Comparison of ENCODE assay signal across 9 cellular contexts in genomic region chr6:6688283-6688682, GRCh38.
DNase-seq lines count a peak whose midpoint lies in the region; TF ChIP-seq lines count a peak whose summit lies in the region.
"Had no signal": no experiment of that assay in that cellular context is flagged by ENCODE, and none has a peak within 500 bp of the region (broad histone marks: within the 10 kb centered on the region; RNA-seq: fewer than 3 reads in every experiment).

No MANE protein-coding gene starts in this region.

- dilution Hi-C loops in mammary epithelial cell (cut with HindIII; ENCODE audit: low sequenced_read_pairs), result no loop called here

- H3K27ac ChIP-seq in mammary epithelial cell (ENCODE audit: insufficient read depth, low read depth, low read length), result no peak overlapping the region

- WGBS in mammary epithelial cell (ENCODE audit: low coverage, missing lambda C conversion rate), result 100% methylated on average over 1 of the region's 1 CpG

- H3K4me1 Mint-ChIP-seq in nephron, result peaks cover 50% of the 10 kb centered on the region

- no peaks in the 10 kb centered on the region for H3K36me3 ChIP-seq in mammary epithelial cell (ENCODE audit: insufficient read depth, low read length)

- peak overlapping the region in 1 of 3 experiments; percentile 24 for H3K4me3 Mint-ChIP-seq in nephron

- peaks cover 6% of the 10 kb centered on the region for H3K9me3 ChIP-seq in mammary epithelial cell (replicated peaks; ENCODE audit: insufficient read depth, low read length)

- peak overlapping the region; percentile 13 for H2AFZ ChIP-seq in mammary epithelial cell (ENCODE audit: low read depth, low read length)

- H3K27me3 Mint-ChIP-seq in nephron (ENCODE audit: low read depth), result peaks cover 23% of the 10 kb centered on the region

- H3K9ac ChIP-seq in mammary epithelial cell (ENCODE audit: insufficient read depth, low read length), result no peak overlapping the region

- peaks cover 6% of the 10 kb centered on the region for H3K9me3 Mint-ChIP-seq in nephron

- H3K36me3 Mint-ChIP-seq in nephron (ENCODE audit: low read depth), result peaks cover 3% of the 10 kb centered on the region

- H3K4me1 ChIP-seq in mammary epithelial cell (ENCODE audit: insufficient read depth, low read length), result peaks cover 40% of the 10 kb centered on the region

- H3K79me2 ChIP-seq in mammary epithelial cell (ENCODE audit: insufficient read depth, low read length), result no peaks in the 10 kb centered on the region

- H3K4me3 ChIP-seq in mammary epithelial cell (replicated peaks in 1 of 3; ENCODE audit: insufficient read depth in 1 of 3, low read depth in 2 of 3, low read length in 3 of 3), result no peak overlapping the region

- no peaks in the 10 kb centered on the region for H4K20me1 ChIP-seq in mammary epithelial cell (ENCODE audit: insufficient read depth, low read length)

- BruUV-seq in mammary epithelial cell (replicated peaks; lab: Mats Ljungman, UMichigan), result no TSS peak

- CTCF ChIA-PET in mammary epithelial cell (lab: Charles Lee; ENCODE audit: low non-redundant PET), result no interaction called here

- in situ Hi-C loops in GM13977 (cut with MboI; ENCODE audit: low pct_unique_long_range_greater_than_20kb, low sequenced_read_pairs, unreplicated experiment), result loop anchor here (25.0 kb wide), 1 partner anchor 549 kb away; no protein-coding TSS in a partner anchor
- in situ Hi-C loops in mammary epithelial cell (cut with MboI; ENCODE audit: low sequenced_read_pairs in 2 of 2), result loop anchor here in 1 of 2 donors (25.0 kb wide), 1 partner anchor 924 kb away; no protein-coding TSS in a partner anchor

- DNase-seq in GM13977 (ENCODE audit: low spot score), result peak; percentile 42
- peak; percentile 94 for DNase-seq in NCI-H2029 treated with DMSO at 0.1 percent for 48 hours (lab: John Stamatoyannopoulos, UW)
- DNase-seq in mammary epithelial cell, result no peak
- no peak for DNase-seq in NK-92 (lab: John Stamatoyannopoulos, UW; ENCODE audit: unreplicated experiment)
- DNase-seq in activated CD8-positive, alpha-beta memory T cell treated with anti-CD3 and anti-CD28 coated beads for 24 hours, result no peak
- DNase-seq in effector CD4-positive, alpha-beta T cell, result no peak
- DNase-seq in retina, result no peak
- DNase-seq: activated CD4-positive, alpha-beta T cell treated with anti-CD3 and anti-CD28 coated beads for 48 hours had no signal

- TF ChIP-seq CTCF in GM13977 (IDR thresholded peaks at IDR 0.05; ENCODE audit: extremely low read depth, insufficient read depth, missing control alignments) (no peak), mammary epithelial cell (conservative IDR thresholded peaks at IDR 0.05 in 1 of 2, IDR thresholded peaks at IDR 0.05 in 1 of 2; ENCODE audit: extremely low read depth in 1 of 2, insufficient read depth in 1 of 2, low read depth in 1 of 2, low read length in 2 of 2) (no peak), nephron (IDR thresholded peaks at IDR 0.05; ENCODE audit: unreplicated experiment in 3 of 3) (no peak)

- peaks cover 3% of the 10 kb centered on the region for H3K27me3 ChIP-seq in mammary epithelial cell (ENCODE audit: insufficient read depth, low read length)

- no peak overlapping the region for H3K4me2 ChIP-seq in mammary epithelial cell (ENCODE audit: insufficient read depth, low read depth, low read length)

- peak overlapping the region; percentile 15 to 85 (median 43) for H3K27ac Mint-ChIP-seq in nephron

- intact Hi-C loops in mammary epithelial cell (cut with micrococcal nuclease), result no loop called here

Comparison
In these comparisons a context has a peak if more than half of its experiments do, and no peak if none do; other contexts are left out.
1. DNase-seq: peak in GM13977 (single experiment) and NCI-H2029 treated with DMSO at 0.1 percent for 48 hours (single experiment); none in mammary epithelial cell (single experiment), NK-92 (single experiment), activated CD8-positive, alpha-beta memory T cell treated with anti-CD3 and anti-CD28 coated beads for 24 hours (single experiment), effector CD4-positive, alpha-beta T cell (single experiment) and retina (single experiment).